ENCODE assay signal across 29 cellular contexts in the genomic region with DNA sequence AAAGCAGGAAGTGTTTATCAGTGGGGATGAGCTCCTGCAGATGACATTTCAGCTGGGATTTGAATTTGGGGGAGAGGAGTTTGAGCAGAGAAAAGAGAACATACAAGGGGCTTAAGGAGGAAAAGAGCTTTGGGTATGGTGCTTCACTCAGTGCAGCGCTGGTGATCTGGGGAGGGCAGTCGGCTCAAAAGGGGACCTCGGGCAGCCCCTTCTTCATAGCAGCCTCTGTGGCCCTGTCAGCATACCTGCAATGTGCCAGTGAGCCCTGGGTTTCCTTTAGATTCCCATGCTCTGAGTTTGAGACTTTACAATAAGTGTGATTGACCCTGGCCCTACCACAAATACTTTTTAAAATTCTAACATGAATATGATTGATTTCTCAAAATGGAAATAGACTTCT. TPM values are rescaled to one million over a fixed set of nuclear protein-coding genes. Genes with fewer than 3 reads are reported as not detected.
"Had no signal": no experiment of that assay in that cellular context is flagged by ENCODE, and none has a peak within 500 bp of the region (broad histone marks: within the 10 kb centered on the region; RNA-seq: fewer than 3 reads in every experiment).

No MANE protein-coding gene starts in this region.

- H3K27ac Mint-ChIP-seq: stimulated activated effector memory CD8-positive, alpha-beta T cell treated with anti-CD3 and anti-CD28 coated beads, Interleukin-12 subunit alpha, Interleukin-12 subunit beta, amount 100 ng/mL, for 72 hours; stimulated activated memory B cell treated with anti-CD40 and anti-IgM and Interleukin-4, amounts not matched to agents 10 μg/mL and 1 μg/mL and 100 μg/mL, for 72 hours; stimulated activated naive B cell treated with anti-CD40 and anti-IgM and Interleukin-4, amounts not matched to agents 10 μg/mL and 1 μg/mL and 100 μg/mL, for 72 hours; stimulated activated naive CD8-positive, alpha-beta T cell treated with anti-CD3 and anti-CD28 coated beads, Interleukin-15, amount 100 ng/mL, for 72 hours; stimulated activated naive CD8-positive, alpha-beta T cell treated with anti-CD3 and anti-CD28 coated beads, Interleukin-15, Interleukin-2, amounts not matched to agents 100 ng/mL and 50 ng/mL, for 24 hours; type B pancreatic cell had no signal

- H3K4me3 ChIP-seq: stomach, suprapubic skin, testis, thoracic aorta, thyroid gland, tibial artery, tibial nerve, transverse colon, upper lobe of left lung, upper lobe of right lung, uterus, vagina had no signal

- H3K4me1 ChIP-seq: stomach, testis, thyroid gland, tibial artery, transverse colon, upper lobe of left lung, upper lobe of right lung, uterus, vagina had no signal

- ATAC-seq: stimulated activated effector memory CD8-positive, alpha-beta T cell treated with anti-CD3 and anti-CD28 coated beads, Interleukin-12 subunit alpha, Interleukin-12 subunit beta, amount 100 ng/mL, for 72 hours; stimulated activated naive B cell treated with anti-CD40 and anti-IgM and Interleukin-4, amounts not matched to agents 10 μg/mL and 1 μg/mL and 100 μg/mL, for 72 hours; stimulated activated naive CD8-positive, alpha-beta T cell treated with anti-CD3 and anti-CD28 coated beads, Interleukin-15, amount 100 ng/mL, for 72 hours; stimulated activated naive CD8-positive, alpha-beta T cell treated with anti-CD3 and anti-CD28 coated beads, Interleukin-15, Interleukin-2, amounts not matched to agents 100 U/mL and 50 U/mL, for 24 hours had no signal

- H3K4me1 Mint-ChIP-seq: stimulated activated effector memory CD8-positive, alpha-beta T cell treated with anti-CD3 and anti-CD28 coated beads, Interleukin-12 subunit alpha, Interleukin-12 subunit beta, amount 100 ng/mL, for 72 hours; stimulated activated memory B cell treated with anti-CD40 and anti-IgM and Interleukin-4, amounts not matched to agents 10 μg/mL and 1 μg/mL and 100 μg/mL, for 72 hours; stimulated activated naive B cell treated with anti-CD40 and anti-IgM and Interleukin-4, amounts not matched to agents 10 μg/mL and 1 μg/mL and 100 μg/mL, for 72 hours; stimulated activated naive CD8-positive, alpha-beta T cell treated with anti-CD3 and anti-CD28 coated beads, Interleukin-15, amount 100 ng/mL, for 72 hours had no signal

- H3K27me3 Mint-ChIP-seq: stimulated activated memory B cell treated with anti-CD40 and anti-IgM and Interleukin-4, amounts not matched to agents 10 μg/mL and 1 μg/mL and 100 μg/mL, for 72 hours; stimulated activated naive B cell treated with anti-CD40 and anti-IgM and Interleukin-4, amounts not matched to agents 10 μg/mL and 1 μg/mL and 100 μg/mL, for 72 hours; stimulated activated naive CD8-positive, alpha-beta T cell treated with anti-CD3 and anti-CD28 coated beads, Interleukin-15, amount 100 ng/mL, for 72 hours; stimulated activated naive CD8-positive, alpha-beta T cell treated with anti-CD3 and anti-CD28 coated beads, Interleukin-15, Interleukin-2, amounts not matched to agents 100 ng/mL and 50 ng/mL, for 24 hours; type B pancreatic cell had no signal

- H3K27ac ChIP-seq: stomach, suprapubic skin, testis, thoracic aorta, thyroid gland, tibial artery, tibial nerve, transverse colon, upper lobe of left lung, upper lobe of right lung, uterus, vagina had no signal

- H3K9me3 ChIP-seq: stomach, suprapubic skin, testis, thoracic aorta, thyroid gland, tibial artery, tibial nerve, transverse colon, upper lobe of left lung, upper lobe of right lung, uterus, vagina had no signal

- H3K27me3 ChIP-seq: stomach, suprapubic skin, testis, thyroid gland, tibial artery, tibial nerve, transverse colon, upper lobe of left lung, upper lobe of right lung, uterus, vagina had no signal

- DNase-seq: stimulated activated CD4-positive, alpha-beta T cell treated with anti-CD3 and anti-CD28 coated beads, Interleukin-2, amount 100 ng/mL, for 48 hours; stimulated activated CD4-positive, alpha-beta T cell treated with anti-CD3 and anti-CD28 coated beads, Interleukin-4, amount 100 ng/mL, for 1 hour; stimulated activated CD4-positive, alpha-beta T cell treated with anti-CD3 and anti-CD28 coated beads, Interleukin-4, amount 100 ng/mL, for 24 hours; stimulated activated CD4-positive, alpha-beta T cell treated with anti-CD3 and anti-CD28 coated beads, Interleukin-4, amount 100 ng/mL, for 4 hours; stimulated activated CD8-positive, alpha-beta memory T cell treated with anti-CD3 and anti-CD28 coated beads, Interleukin-4, amount 100 ng/mL, for 48 hours; stimulated activated naive B cell treated with anti-CD40 and anti-IgM and Interleukin-4, amounts not matched to agents 10 μg/mL and 1 μg/mL and 100 μg/mL, for 72 hours; stimulated activated naive CD4-positive, alpha-beta T cell; stimulated activated naive CD4-positive, alpha-beta T cell treated with Interleukin-2 at 50 U/mL for 16 hours; stimulated activated naive CD8-positive, alpha-beta T cell treated with anti-CD3 and anti-CD28 coated beads, Interleukin-15, amount 100 ng/mL, for 72 hours; stimulated activated naive CD8-positive, alpha-beta T cell treated with anti-CD3 and anti-CD28 coated beads, Interleukin-15, Interleukin-2, amounts not matched to agents 100 U/mL and 50 U/mL, for 24 hours; stomach; substantia nigra; testis; tibial artery; transverse colon; trophoblast cell; upper lobe of left lung; upper lobe of right lung; uterus had no signal

- H3K4me3 Mint-ChIP-seq: stimulated activated effector memory CD8-positive, alpha-beta T cell treated with anti-CD3 and anti-CD28 coated beads, Interleukin-12 subunit alpha, Interleukin-12 subunit beta, amount 100 ng/mL, for 72 hours; stimulated activated memory B cell treated with anti-CD40 and anti-IgM and Interleukin-4, amounts not matched to agents 10 μg/mL and 1 μg/mL and 100 μg/mL, for 72 hours; stimulated activated naive B cell treated with anti-CD40 and anti-IgM and Interleukin-4, amounts not matched to agents 10 μg/mL and 1 μg/mL and 100 μg/mL, for 72 hours; stimulated activated naive CD8-positive, alpha-beta T cell treated with anti-CD3 and anti-CD28 coated beads, Interleukin-15, amount 100 ng/mL, for 72 hours; stimulated activated naive CD8-positive, alpha-beta T cell treated with anti-CD3 and anti-CD28 coated beads, Interleukin-15, Interleukin-2, amounts not matched to agents 100 ng/mL and 50 ng/mL, for 24 hours; type B pancreatic cell had no signal

- H3K9me3 Mint-ChIP-seq: stimulated activated effector memory CD8-positive, alpha-beta T cell treated with anti-CD3 and anti-CD28 coated beads, Interleukin-12 subunit alpha, Interleukin-12 subunit beta, amount 100 ng/mL, for 72 hours; stimulated activated naive CD8-positive, alpha-beta T cell treated with anti-CD3 and anti-CD28 coated beads, Interleukin-15, amount 100 ng/mL, for 72 hours; stimulated activated naive CD8-positive, alpha-beta T cell treated with anti-CD3 and anti-CD28 coated beads, Interleukin-15, Interleukin-2, amounts not matched to agents 100 ng/mL and 50 ng/mL, for 24 hours; type B pancreatic cell had no signal

- H3K36me3 ChIP-seq: transverse colon, uterus had no signal

RNA-seq across cellular contexts. Expression of a gene that starts 40.2 kb away (rescaled TPM):
- total RNA-seq: stomach, subcutaneous adipose tissue, thoracic aorta, transverse colon, upper lobe of right lung, vagina had no signal
